8 cellular contexts compared by ENCODE assay signal in the genomic region with DNA sequence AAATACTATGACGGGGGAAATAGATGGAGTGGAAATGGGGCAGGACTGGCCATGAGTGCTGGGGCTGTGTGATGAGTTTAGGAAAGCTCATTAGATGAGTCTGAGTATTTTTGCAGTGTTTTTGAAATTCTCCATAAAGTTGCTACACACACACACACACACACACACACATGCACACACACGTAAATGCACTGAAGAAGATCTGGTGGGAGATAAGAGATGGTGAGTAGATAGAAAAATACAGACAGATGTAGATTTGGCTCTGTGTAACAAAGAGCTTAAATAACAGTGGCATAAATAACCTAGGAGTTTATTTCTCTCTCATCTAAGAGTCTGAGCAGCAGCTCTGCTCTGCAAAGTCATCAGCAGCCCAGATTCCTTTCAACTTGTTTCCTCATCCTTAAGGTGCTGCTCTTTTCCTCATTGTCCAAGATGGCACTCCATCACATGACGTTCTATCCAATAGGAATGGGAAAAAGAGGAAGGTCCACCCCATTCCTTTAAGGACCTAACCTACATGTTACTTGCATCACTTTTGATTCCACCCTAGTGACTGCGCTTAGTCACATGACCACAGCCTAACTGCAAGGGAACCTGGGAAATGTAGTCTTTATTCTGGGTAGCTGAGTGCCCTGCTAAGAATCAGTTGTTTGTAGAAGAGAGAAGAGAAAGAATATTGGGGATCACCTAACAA.
DNase-seq lines count a peak whose midpoint lies in the region; ATAC-seq, FAIRE-seq and TF ChIP-seq lines count a peak whose summit lies in the region.

No MANE protein-coding gene starts in this region.

- H2AFZ ChIP-seq in PC-3 (ENCODE audit: low read length), result peak overlapping the region; percentile 59; the same call in 1 of the 2 replicates

- H3K36me3 ChIP-seq in PC-3 (ENCODE audit: low read depth, low read length), result no peaks in the 10 kb centered on the region

- H3K4me3 Mint-ChIP-seq in type B pancreatic cell, result peak overlapping the region; percentile 17

- H3K4me2 ChIP-seq in A549 (peak overlapping the region; percentile 33), PC-3 (ENCODE audit: low read length) (peak overlapping the region; percentile 20; the same call in 1 of the 2 replicates)

- peaks cover 19% of the 10 kb centered on the region; the same call in 1 of the 2 replicates for H3K27me3 ChIP-seq in PC-3 (ENCODE audit: low read length)

- DNase-seq in A549 (ENCODE audit: low read depth in 1 of 2, low spot score in 1 of 2) (peak; percentile 92 to 94), GM12865 (ENCODE audit: low read depth) (peak; percentile 31), PC-3 (peak; percentile 80), fibroblast of the conjunctiva (ENCODE audit: low read depth) (peak; percentile 87), type B pancreatic cell (ENCODE audit: extremely low spot score, unreplicated experiment) (no peak), kidney glomerular epithelial cell (lab: John Stamatoyannopoulos, UW) (no peak)
- DNase-seq in activated CD4-positive, alpha-beta T cell treated with anti-CD3 and anti-CD28 coated beads, Interleukin-2, amount 50 U/mL, for 48 hours, result no peak

- H3K27me3 Mint-ChIP-seq in type B pancreatic cell, result no peaks in the 10 kb centered on the region

- CTCF ChIA-PET in A549 (lab: Yijun Ruan, JAX) (no interaction called here), PC-3 (lab: Charles Lee) (interaction anchor here (0.7 kb wide), 1 partner anchor 177 kb away, joined by 6 read pairs; no protein-coding TSS in a partner anchor)

- H3K4me1 ChIP-seq in A549, result peaks cover 3% of the 10 kb centered on the region; the same call in 1 of the 3 replicates
- 0 out of 2 replicates have a peak, but pooled peaks cover 4% of the 10 kb centered on the region for H3K4me1 ChIP-seq in PC-3 (ENCODE audit: insufficient read depth, low read length)

- no peak for TF ChIP-seq RAD21 in A549 (conservative IDR thresholded peaks at IDR 0.05 in 1 of 2, IDR thresholded peaks at IDR 0.05 in 1 of 2)

- TF ChIP-seq POLR2A in A549 (IDR thresholded peaks at IDR 0.05; ENCODE audit: low read length), result no peak

- no peaks in the 10 kb centered on the region for H3K9me3 Mint-ChIP-seq in type B pancreatic cell

- no peak overlapping the region for H3K4me3 ChIP-seq in A549
- H3K4me3 ChIP-seq in GM12865 (ENCODE audit: low read depth, low read length), result no peak overlapping the region
- no peak overlapping the region for H3K4me3 ChIP-seq in PC-3 (ENCODE audit: low read length)

- ATAC-seq in A549, result peak; percentile 96 to 99
- ATAC-seq in PC-3, result peak; percentile 94
- ATAC-seq in HG03159 (IDR thresholded peaks at IDR 0.05; ENCODE audit: unreplicated experiment), result no peak

- WGBS in A549 (ENCODE audit: missing lambda C conversion rate), result 23% methylated on average over 4 of the region's 4 CpGs

- TF ChIP-seq EP300 in A549 (IDR thresholded peaks at IDR 0.05), result no peak

- peak overlapping the region; percentile 19 for H3K27ac Mint-ChIP-seq in type B pancreatic cell

- no TSS peak for BruUV-seq in PC-3 (replicated peaks; lab: Mats Ljungman, UMichigan)

- FAIRE-seq in A549 (lab: Jason Lieb, UNC), result peak; percentile 72

- POLR2A ChIA-PET in A549 (lab: Yijun Ruan, JAX) (interaction anchor here (1.0 kb wide), 1 partner anchor 12 kb away, joined by 3 read pairs; no protein-coding TSS in a partner anchor), PC-3 (lab: Charles Lee; ENCODE audit: unreplicated experiment) (no interaction called here)

- no peaks in the 10 kb centered on the region for H3K36me3 Mint-ChIP-seq in type B pancreatic cell

- H3K79me2 ChIP-seq in PC-3 (ENCODE audit: low read length), result no peaks in the 10 kb centered on the region

- no peaks in the 10 kb centered on the region for H3F3A ChIP-seq in PC-3 (ENCODE audit: low read length, unreplicated experiment)

- no peaks in the 10 kb centered on the region for H4K20me1 ChIP-seq in PC-3 (ENCODE audit: low read length)

- H3K9ac ChIP-seq in PC-3 (ENCODE audit: low read length), result no peak overlapping the region

- intact Hi-C loops in PC-3 (cut with micrococcal nuclease), result no loop called here

- TF ChIP-seq CTCF in A549 (IDR thresholded peaks at IDR 0.05), result no peak
- TF ChIP-seq CTCF in GM12865 (IDR thresholded peaks at IDR 0.05; ENCODE audit: insufficient read depth, low read depth, low read length, missing control alignments), result no peak
- no peak for TF ChIP-seq CTCF in PC-3 (conservative IDR thresholded peaks at IDR 0.05; ENCODE audit: low read depth, low read length)
- no peak for TF ChIP-seq CTCF in type B pancreatic cell (conservative IDR thresholded peaks at IDR 0.05)

- H3K9me3 ChIP-seq in A549 (no peaks in the 10 kb centered on the region), PC-3 (ENCODE audit: low read length) (no peaks in the 10 kb centered on the region)

- H3K27ac ChIP-seq in A549, result peak overlapping the region; percentile 37 to 78; a peak in 5 of 6 replicates
- H3K27ac ChIP-seq in PC-3 (ENCODE audit: low read length), result no peak overlapping the region

- no peaks in the 10 kb centered on the region for H3K9me2 ChIP-seq in PC-3 (replicated peaks; ENCODE audit: low read length)

- H3K4me1 Mint-ChIP-seq in type B pancreatic cell (ENCODE audit: unreplicated experiment), result peaks cover 9% of the 10 kb centered on the region

TF ChIP-seq in A549, 52 proteins besides CTCF, POLR2A, EP300 and RAD21:
- TF ChIP-seq FOSL2 (IDR thresholded peaks at IDR 0.05) (no peak), FOSL2 (CRISPR knock-in tag; IDR thresholded peaks at IDR 0.05) (peak; percentile 30; the same call in 1 of the 2 replicates), GATA3 (IDR thresholded peaks at IDR 0.05; ENCODE audit: borderline replicate concordance) (peak; percentile 39; the same call in 1 of the 2 replicates), NR3C1 (IDR thresholded peaks at IDR 0.05) (no peak), CEBPB (IDR thresholded peaks at IDR 0.05) (peak in 1 of 2 experiments; percentile 73; a peak in 2 of 4 replicates), PHF8 (IDR thresholded peaks at IDR 0.05; ENCODE audit: borderline replicate concordance, low read depth) (no peak)
- TF ChIP-seq, protein P1, sequence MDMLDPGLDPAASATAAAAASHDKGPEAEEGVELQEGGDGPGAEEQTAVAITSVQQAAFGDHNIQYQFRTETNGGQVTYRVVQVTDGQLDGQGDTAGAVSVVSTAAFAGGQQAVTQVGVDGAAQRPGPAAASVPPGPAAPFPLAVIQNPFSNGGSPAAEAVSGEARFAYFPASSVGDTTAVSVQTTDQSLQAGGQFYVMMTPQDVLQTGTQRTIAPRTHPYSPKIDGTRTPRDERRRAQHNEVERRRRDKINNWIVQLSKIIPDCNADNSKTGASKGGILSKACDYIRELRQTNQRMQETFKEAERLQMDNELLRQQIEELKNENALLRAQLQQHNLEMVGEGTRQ (IDR thresholded peaks at IDR 0.05), result peak; percentile 97
TF ChIP-seq in A549: peak in this region for 4.

Comparison
In these comparisons a context has a peak if more than half of its experiments do, and no peak if none do; other contexts are left out.
1. DNase-seq: peak in A549 (2 of 2), GM12865 (single experiment), PC-3 (single experiment) and fibroblast of the conjunctiva (single experiment); none in type B pancreatic cell (single experiment), kidney glomerular epithelial cell (single experiment) and activated CD4-positive, alpha-beta T cell treated with anti-CD3 and anti-CD28 coated beads, Interleukin-2, amount 50 U/mL, for 48 hours (0 of 2).